Comparison of ENCODE assay signal across 1 cellular context in the genomic region with DNA sequence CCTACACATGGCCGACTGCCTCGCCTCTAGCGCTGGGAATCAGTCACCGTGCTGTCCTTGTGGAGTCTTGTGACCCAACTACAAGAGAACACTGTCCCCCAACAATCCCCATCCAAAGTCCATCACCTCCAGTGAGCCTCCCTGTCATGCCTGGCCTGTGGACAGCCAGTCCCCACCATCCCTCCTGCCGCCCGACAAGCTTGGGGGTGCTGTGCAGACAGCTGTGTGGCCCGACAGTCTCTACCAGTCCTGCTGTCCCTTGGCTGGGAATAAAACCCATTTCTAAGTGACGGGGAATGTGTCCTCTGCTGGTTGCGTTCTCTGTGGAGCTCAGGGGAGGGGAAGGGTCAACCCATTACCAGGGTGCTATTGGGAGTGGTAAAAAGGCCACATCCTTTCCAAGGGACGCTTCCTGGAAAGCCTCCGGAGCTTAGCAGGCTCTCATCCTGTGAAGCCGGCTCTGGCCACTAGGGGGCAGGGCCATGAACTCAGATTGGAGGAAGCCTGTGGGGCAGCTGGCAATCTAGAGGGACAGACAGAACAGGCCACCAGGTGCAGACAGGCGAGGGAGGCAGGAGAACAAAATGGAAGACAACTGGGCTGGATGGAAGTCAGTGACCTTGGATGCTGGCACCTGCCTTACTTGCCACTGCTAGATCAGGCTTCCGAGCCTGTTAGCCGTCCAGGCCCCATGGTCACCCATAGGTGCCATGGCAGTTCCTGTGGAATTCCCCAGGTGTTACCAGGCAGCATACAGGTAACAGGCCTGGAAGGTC.
TF ChIP-seq lines count a peak whose summit lies in the region.

No MANE protein-coding gene starts in this region.

TF ChIP-seq in HepG2, 621 proteins besides CTCF, POLR2A, EP300 and RAD21 (continued from another document and continues in another):
- no peak for TF ChIP-seq ZBTB26 (CRISPR knock-in tag; IDR thresholded peaks at IDR 0.05; ENCODE audit: borderline replicate concordance)
- no peak for TF ChIP-seq ZNF737 (CRISPR knock-in tag; IDR thresholded peaks at IDR 0.05; ENCODE audit: borderline replicate concordance)
- peak; percentile 35; the same call in 1 of the 2 replicates for TF ChIP-seq ZNF687 (CRISPR knock-in tag; IDR thresholded peaks at IDR 0.05)
- no peak for TF ChIP-seq RELA (CRISPR knock-in tag; IDR thresholded peaks at IDR 0.05)
- TF ChIP-seq ZFYVE20 (CRISPR knock-in tag; IDR thresholded peaks at IDR 0.05; ENCODE audit: borderline replicate concordance, low read depth), result no peak
- TF ChIP-seq RNF2 (conservative IDR thresholded peaks at IDR 0.05; ENCODE audit: low read depth), result no peak
- TF ChIP-seq FOXC1 (CRISPR knock-in tag; IDR thresholded peaks at IDR 0.05; ENCODE audit: borderline replicate concordance), result no peak
- TF ChIP-seq CHD2 (IDR thresholded peaks at IDR 0.05; ENCODE audit: low read depth, low read length), result no peak
- TF ChIP-seq, protein P1, sequence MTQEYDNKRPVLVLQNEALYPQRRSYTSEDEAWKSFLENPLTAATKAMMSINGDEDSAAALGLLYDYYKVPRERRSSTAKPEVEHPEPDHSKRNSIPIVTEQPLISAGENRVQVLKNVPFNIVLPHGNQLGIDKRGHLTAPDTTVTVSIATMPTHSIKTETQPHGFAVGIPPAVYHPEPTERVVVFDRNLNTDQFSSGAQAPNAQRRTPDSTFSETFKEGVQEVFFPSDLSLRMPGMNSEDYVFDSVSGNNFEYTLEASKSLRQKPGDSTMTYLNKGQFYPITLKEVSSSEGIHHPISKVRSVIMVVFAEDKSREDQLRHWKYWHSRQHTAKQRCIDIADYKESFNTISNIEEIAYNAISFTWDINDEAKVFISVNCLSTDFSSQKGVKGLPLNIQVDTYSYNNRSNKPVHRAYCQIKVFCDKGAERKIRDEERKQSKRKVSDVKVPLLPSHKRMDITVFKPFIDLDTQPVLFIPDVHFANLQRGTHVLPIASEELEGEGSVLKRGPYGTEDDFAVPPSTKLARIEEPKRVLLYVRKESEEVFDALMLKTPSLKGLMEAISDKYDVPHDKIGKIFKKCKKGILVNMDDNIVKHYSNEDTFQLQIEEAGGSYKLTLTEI (CRISPR knock-in tag; conservative IDR thresholded peaks at IDR 0.05), result no peak
- 0 out of 2 replicates have a peak, but pooled peaks have one; percentile 29 for TF ChIP-seq BCL6 (CRISPR knock-in tag; IDR thresholded peaks at IDR 0.05)
- no peak for TF ChIP-seq BRD4 (CRISPR knock-in tag; IDR thresholded peaks at IDR 0.05)
- TF ChIP-seq, protein P2, sequence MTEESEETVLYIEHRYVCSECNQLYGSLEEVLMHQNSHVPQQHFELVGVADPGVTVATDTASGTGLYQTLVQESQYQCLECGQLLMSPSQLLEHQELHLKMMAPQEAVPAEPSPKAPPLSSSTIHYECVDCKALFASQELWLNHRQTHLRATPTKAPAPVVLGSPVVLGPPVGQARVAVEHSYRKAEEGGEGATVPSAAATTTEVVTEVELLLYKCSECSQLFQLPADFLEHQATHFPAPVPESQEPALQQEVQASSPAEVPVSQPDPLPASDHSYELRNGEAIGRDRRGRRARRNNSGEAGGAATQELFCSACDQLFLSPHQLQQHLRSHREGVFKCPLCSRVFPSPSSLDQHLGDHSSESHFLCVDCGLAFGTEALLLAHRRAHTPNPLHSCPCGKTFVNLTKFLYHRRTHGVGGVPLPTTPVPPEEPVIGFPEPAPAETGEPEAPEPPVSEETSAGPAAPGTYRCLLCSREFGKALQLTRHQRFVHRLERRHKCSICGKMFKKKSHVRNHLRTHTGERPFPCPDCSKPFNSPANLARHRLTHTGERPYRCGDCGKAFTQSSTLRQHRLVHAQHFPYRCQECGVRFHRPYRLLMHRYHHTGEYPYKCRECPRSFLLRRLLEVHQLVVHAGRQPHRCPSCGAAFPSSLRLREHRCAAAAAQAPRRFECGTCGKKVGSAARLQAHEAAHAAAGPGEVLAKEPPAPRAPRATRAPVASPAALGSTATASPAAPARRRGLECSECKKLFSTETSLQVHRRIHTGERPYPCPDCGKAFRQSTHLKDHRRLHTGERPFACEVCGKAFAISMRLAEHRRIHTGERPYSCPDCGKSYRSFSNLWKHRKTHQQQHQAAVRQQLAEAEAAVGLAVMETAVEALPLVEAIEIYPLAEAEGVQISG (CRISPR knock-in tag; IDR thresholded peaks at IDR 0.05), result peak; percentile 70; the same call in 1 of the 2 replicates
- no peak for TF ChIP-seq HMG20B (CRISPR knock-in tag; conservative IDR thresholded peaks at IDR 0.05)
- TF ChIP-seq YEATS4 (CRISPR knock-in tag; IDR thresholded peaks at IDR 0.05; ENCODE audit: borderline replicate concordance), result no peak
- no peak for TF ChIP-seq THRA (CRISPR knock-in tag; IDR thresholded peaks at IDR 0.05; ENCODE audit: borderline replicate concordance)
- TF ChIP-seq XRCC5 (optimal IDR thresholded peaks at IDR 0.05; ENCODE audit: low read length), result peak; percentile 87
- TF ChIP-seq FOXK2 (IDR thresholded peaks at IDR 0.05), result no peak
- TF ChIP-seq, protein P3, sequence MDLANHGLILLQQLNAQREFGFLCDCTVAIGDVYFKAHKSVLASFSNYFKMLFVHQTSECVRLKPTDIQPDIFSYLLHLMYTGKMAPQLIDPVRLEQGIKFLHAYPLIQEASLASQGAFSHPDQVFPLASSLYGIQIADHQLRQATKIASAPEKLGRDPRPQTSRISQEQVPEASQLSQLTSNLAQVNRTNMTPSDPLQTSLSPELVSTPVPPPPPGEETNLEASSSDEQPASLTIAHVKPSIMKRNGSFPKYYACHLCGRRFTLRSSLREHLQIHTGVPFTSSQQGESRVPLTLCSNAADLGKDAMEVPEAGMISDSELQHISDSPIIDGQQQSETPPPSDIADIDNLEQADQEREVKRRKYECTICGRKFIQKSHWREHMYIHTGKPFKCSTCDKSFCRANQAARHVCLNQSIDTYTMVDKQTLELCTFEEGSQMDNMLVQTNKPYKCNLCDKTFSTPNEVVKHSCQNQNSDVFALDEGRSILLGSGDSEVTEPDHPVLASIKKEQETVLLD (CRISPR knock-in tag; IDR thresholded peaks at IDR 0.05; ENCODE audit: low read depth), result no peak
- TF ChIP-seq, protein P4, sequence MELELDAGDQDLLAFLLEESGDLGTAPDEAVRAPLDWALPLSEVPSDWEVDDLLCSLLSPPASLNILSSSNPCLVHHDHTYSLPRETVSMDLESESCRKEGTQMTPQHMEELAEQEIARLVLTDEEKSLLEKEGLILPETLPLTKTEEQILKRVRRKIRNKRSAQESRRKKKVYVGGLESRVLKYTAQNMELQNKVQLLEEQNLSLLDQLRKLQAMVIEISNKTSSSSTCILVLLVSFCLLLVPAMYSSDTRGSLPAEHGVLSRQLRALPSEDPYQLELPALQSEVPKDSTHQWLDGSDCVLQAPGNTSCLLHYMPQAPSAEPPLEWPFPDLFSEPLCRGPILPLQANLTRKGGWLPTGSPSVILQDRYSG (CRISPR knock-in tag; IDR thresholded peaks at IDR 0.05), result no peak
- no peak for TF ChIP-seq AGO1 (IDR thresholded peaks at IDR 0.05; ENCODE audit: low read depth, low read length, poor library complexity, severe bottlenecking)
- no peak for TF ChIP-seq ZNF740 (CRISPR knock-in tag; IDR thresholded peaks at IDR 0.05)
- TF ChIP-seq, protein P5, sequence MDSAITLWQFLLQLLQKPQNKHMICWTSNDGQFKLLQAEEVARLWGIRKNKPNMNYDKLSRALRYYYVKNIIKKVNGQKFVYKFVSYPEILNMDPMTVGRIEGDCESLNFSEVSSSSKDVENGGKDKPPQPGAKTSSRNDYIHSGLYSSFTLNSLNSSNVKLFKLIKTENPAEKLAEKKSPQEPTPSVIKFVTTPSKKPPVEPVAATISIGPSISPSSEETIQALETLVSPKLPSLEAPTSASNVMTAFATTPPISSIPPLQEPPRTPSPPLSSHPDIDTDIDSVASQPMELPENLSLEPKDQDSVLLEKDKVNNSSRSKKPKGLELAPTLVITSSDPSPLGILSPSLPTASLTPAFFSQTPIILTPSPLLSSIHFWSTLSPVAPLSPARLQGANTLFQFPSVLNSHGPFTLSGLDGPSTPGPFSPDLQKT (CRISPR knock-in tag; IDR thresholded peaks at IDR 0.05; ENCODE audit: borderline replicate concordance), result no peak
- no peak for TF ChIP-seq ZNF644 (CRISPR knock-in tag; IDR thresholded peaks at IDR 0.05; ENCODE audit: low read depth)
- TF ChIP-seq, protein P6, sequence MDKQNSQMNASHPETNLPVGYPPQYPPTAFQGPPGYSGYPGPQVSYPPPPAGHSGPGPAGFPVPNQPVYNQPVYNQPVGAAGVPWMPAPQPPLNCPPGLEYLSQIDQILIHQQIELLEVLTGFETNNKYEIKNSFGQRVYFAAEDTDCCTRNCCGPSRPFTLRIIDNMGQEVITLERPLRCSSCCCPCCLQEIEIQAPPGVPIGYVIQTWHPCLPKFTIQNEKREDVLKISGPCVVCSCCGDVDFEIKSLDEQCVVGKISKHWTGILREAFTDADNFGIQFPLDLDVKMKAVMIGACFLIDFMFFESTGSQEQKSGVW (CRISPR knock-in tag; IDR thresholded peaks at IDR 0.05; ENCODE audit: borderline replicate concordance), result no peak
- TF ChIP-seq KAT8 (CRISPR knock-in tag; IDR thresholded peaks at IDR 0.05), result 0 out of 2 replicates have a peak, but pooled peaks have one; percentile 23
- TF ChIP-seq SRSF1 (optimal IDR thresholded peaks at IDR 0.05; ENCODE audit: low read depth, low read length), result no peak
- no peak for TF ChIP-seq ZBTB7B (CRISPR knock-in tag; IDR thresholded peaks at IDR 0.05)
- TF ChIP-seq ZNF264 (CRISPR knock-in tag; IDR thresholded peaks at IDR 0.05), result no peak
- TF ChIP-seq ZFP37 (CRISPR knock-in tag; IDR thresholded peaks at IDR 0.05; ENCODE audit: borderline replicate concordance), result no peak
- TF ChIP-seq, protein P7, sequence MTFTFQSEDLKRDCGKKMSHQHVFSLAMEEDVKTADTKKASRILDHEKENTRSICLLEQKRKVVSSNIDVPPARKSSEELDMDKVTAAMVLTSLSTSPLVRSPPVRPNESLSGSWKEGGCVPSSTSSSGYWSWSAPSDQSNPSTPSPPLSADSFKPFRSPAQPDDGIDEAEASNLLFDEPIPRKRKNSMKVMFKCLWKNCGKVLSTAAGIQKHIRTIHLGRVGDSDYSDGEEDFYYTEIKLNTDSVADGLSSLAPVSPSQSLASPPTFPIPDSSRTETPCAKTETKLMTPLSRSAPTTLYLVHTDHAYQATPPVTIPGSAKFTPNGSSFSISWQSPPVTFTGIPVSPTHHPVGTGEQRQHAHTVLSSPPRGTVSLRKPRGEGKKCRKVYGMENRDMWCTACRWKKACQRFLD (CRISPR knock-in tag; IDR thresholded peaks at IDR 0.05; ENCODE audit: borderline replicate concordance), result no peak
- no peak for TF ChIP-seq ZBTB42 (CRISPR knock-in tag; IDR thresholded peaks at IDR 0.05)
- TF ChIP-seq, protein P8, sequence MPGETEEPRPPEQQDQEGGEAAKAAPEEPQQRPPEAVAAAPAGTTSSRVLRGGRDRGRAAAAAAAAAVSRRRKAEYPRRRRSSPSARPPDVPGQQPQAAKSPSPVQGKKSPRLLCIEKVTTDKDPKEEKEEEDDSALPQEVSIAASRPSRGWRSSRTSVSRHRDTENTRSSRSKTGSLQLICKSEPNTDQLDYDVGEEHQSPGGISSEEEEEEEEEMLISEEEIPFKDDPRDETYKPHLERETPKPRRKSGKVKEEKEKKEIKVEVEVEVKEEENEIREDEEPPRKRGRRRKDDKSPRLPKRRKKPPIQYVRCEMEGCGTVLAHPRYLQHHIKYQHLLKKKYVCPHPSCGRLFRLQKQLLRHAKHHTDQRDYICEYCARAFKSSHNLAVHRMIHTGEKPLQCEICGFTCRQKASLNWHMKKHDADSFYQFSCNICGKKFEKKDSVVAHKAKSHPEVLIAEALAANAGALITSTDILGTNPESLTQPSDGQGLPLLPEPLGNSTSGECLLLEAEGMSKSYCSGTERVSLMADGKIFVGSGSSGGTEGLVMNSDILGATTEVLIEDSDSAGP (CRISPR knock-in tag; IDR thresholded peaks at IDR 0.05; ENCODE audit: borderline replicate concordance), result peak; percentile 28; the same call in 1 of the 2 replicates
- no peak for TF ChIP-seq TBX3 (IDR thresholded peaks at IDR 0.05; ENCODE audit: borderline replicate concordance)
- TF ChIP-seq RBM22 (optimal IDR thresholded peaks at IDR 0.05; ENCODE audit: low read length), result no peak
- TF ChIP-seq NCOA2 (CRISPR knock-in tag; IDR thresholded peaks at IDR 0.05), result no peak
